8 cellular contexts compared by ENCODE assay signal in the genomic region with DNA sequence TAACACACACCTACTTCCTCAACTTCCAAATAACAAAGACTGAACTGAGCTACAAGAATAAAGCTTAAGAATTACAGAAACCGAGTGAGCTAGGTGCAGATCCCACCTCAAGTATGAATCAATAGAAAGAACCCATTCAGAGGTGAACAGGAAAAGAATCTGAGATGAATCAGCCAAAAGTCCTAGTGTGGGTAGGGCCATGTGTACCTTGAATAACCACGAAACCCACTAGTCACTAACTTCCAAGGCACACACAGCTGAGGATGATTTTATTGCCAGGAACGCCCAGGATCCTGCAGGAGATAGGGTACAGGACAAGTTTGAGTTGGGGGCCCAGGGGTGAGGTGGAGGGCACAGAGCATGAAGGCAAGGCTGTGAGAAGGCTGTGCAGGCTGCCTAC.
"Had no signal": no experiment of that assay in that cellular context is flagged by ENCODE, and none has a peak within 500 bp of the region (broad histone marks: within the 10 kb centered on the region; RNA-seq: fewer than 3 reads in every experiment).

No MANE protein-coding gene starts in this region.

- H3K9me3 Mint-ChIP-seq: GM23338 had no signal

- DNase-seq: H9, HCEC 1CT, KBM-7 had no signal

- H3K36me3 Mint-ChIP-seq: IgD-negative memory B cell had no signal

- H3K4me3 ChIP-seq: GM23338 had no signal

- H3K4me2 ChIP-seq: GM23338 had no signal

- H3K4me1 Mint-ChIP-seq: GM23338, H9, IgD-negative memory B cell had no signal

- H3K27me3 Mint-ChIP-seq: IgD-negative memory B cell had no signal

- FAIRE-seq: H1, H54, HepG2 had no signal

- H3K4me3 Mint-ChIP-seq: GM23338, H9, IgD-negative memory B cell had no signal

- H2AFZ ChIP-seq: GM23338 had no signal

- ATAC-seq: GM23338, HepG2 had no signal

- H3K27ac Mint-ChIP-seq: GM23338, H9, IgD-negative memory B cell had no signal
